ENCODE assay signal across 26 cellular contexts in genomic region chr5:173944512-173944911, GRCh38. TPM values are rescaled to one million over a fixed set of nuclear protein-coding genes. Genes with fewer than 3 reads are reported as not detected.
DNase-seq lines count a peak whose midpoint lies in the region; ATAC-seq and TF ChIP-seq lines count a peak whose summit lies in the region.
"Had no signal": no experiment of that assay in that cellular context is flagged by ENCODE, and none has a peak within 500 bp of the region (broad histone marks: within the 10 kb centered on the region; RNA-seq: fewer than 3 reads in every experiment).

No MANE protein-coding gene starts in this region.

- H3K27me3 ChIP-seq in dorsolateral prefrontal cortex, result no peaks in the 10 kb centered on the region
- H3K27me3 ChIP-seq: testis had no signal

- DNase-seq in LNCaP clone FGC (ENCODE audit: low read depth), result peak; percentile 54
- DNase-seq in dorsolateral prefrontal cortex, result no peak
- no peak for DNase-seq in left lobe of liver (ENCODE audit: low spot score)
- DNase-seq in activated CD4-positive, CD25-positive, alpha-beta regulatory T cell (lab: John Stamatoyannopoulos, UW), result no peak
- DNase-seq in NOMO-1 treated with dmso at 0.1 percent for 144 hours (lab: John Stamatoyannopoulos, UW; ENCODE audit: unreplicated experiment), result no peak
- no peak for DNase-seq in germinal center (ENCODE audit: low spot score)
- DNase-seq: activated CD4-positive, alpha-beta T cell treated with anti-CD3 and anti-CD28 coated beads for 48 hours; aorta; hippocampal formation; immature natural killer cell; NCI-H1048; NCI-H187; NCI-H2171 treated with DMSO at 0.1 percent for 48 hours; NCI-H524 treated with DMSO at 0.1 percent for 48 hours; RPMI8226; SK-N-SH; small intestine; stimulated activated CD4-positive, alpha-beta T cell treated with anti-CD3 and anti-CD28 coated beads, Interleukin-2, amount 100 ng/mL, for 24 hours; T-helper 2 cell; testis had no signal

- intact Hi-C loops in dorsolateral prefrontal cortex (cut with DNase I), result no loop called here

- TF ChIP-seq CTCF in LNCaP clone FGC (IDR thresholded peaks at IDR 0.05; ENCODE audit: control insufficient read depth, extremely low read depth, insufficient read depth) (no peak), dorsolateral prefrontal cortex (IDR thresholded peaks at IDR 0.05 in 54 of 56, conservative IDR thresholded peaks at IDR 0.05 in 2 of 56; ENCODE audit: low read depth in 1 of 56, partially characterized antibody in 56 of 56) (no peak)

- H3K4me3 ChIP-seq in LNCaP clone FGC (ENCODE audit: low read depth, low read length) (no peak overlapping the region), dorsolateral prefrontal cortex (peak overlapping the region in 2 of 59 donors; percentile 6 to 13)
- H3K4me3 ChIP-seq: testis had no signal

- H3K27ac ChIP-seq in dorsolateral prefrontal cortex (peak overlapping the region in 42 of 59 donors; percentile 1 to 73 (median 40)), temporal lobe (ENCODE audit: low read depth, low read length) (peak overlapping the region; percentile 0)
- H3K27ac ChIP-seq: testis had no signal

- ATAC-seq in left lobe of liver, result peak; percentile 27

RNA-seq across cellular contexts. Expression of gene C5orf47, which starts 44.5 kb away (rescaled TPM):
- 1 to 10 TPM in 1 of 120 experiments, under 1 TPM in 87, not detected in 32; 0.13 to 1.0 (median 0.43) TPM for total RNA-seq in dorsolateral prefrontal cortex
- total RNA-seq in left lobe of liver, result not detected
- total RNA-seq in temporal lobe, result 0.25 TPM
- total RNA-seq: activated T-helper 1 cell treated with anti-CD3 and anti-CD28 coated beads, Interleukin-12 subunit alpha, Interleukin-12 subunit beta, Interleukin-2, Interleukin-4 antibody, amounts not matched to agents 30 ng/mL and 10 ng/mL and 1 ng/mL, durations not matched to agents 14 hours and 24 hours and 36 hours; aorta; endothelial cell of umbilical vein; LHCN-M2; lung microvascular endothelial cell; pulmonary artery endothelial cell had no signal

RNA-seq across cellular contexts. Expression of gene CPEB4, which starts 56.4 kb away (rescaled TPM):
- total RNA-seq in dorsolateral prefrontal cortex (100 to 1,000 TPM in 119 of 120 experiments, 10 to 100 TPM in 1; 95.3 to 182 (median 133) TPM), left lobe of liver (28.2 TPM), temporal lobe (78.7 TPM)
